9 cellular contexts compared by ENCODE assay signal in genomic region chr12:93244514-93245077, GRCh38.
DNase-seq lines count a peak whose midpoint lies in the region; ATAC-seq and TF ChIP-seq lines count a peak whose summit lies in the region.
"Had no signal": no experiment of that assay in that cellular context is flagged by ENCODE, and none has a peak within 500 bp of the region (broad histone marks: within the 10 kb centered on the region; RNA-seq: fewer than 3 reads in every experiment).

No MANE protein-coding gene starts in this region.

- no peak overlapping the region for H3K4me3 Mint-ChIP-seq in mesothelial cell of epicardium
- H3K4me3 Mint-ChIP-seq: HFFc6 had no signal

- no peak for TF ChIP-seq CTCF in RWPE2 (IDR thresholded peaks at IDR 0.05; ENCODE audit: poor library complexity, severe bottlenecking)
- TF ChIP-seq CTCF in mesothelial cell of epicardium (IDR thresholded peaks at IDR 0.05; ENCODE audit: unreplicated experiment) = no peak

- no peaks in the 10 kb centered on the region for H3K27me3 ChIP-seq in RWPE2 (ENCODE audit: insufficient read depth, poor library complexity, severe bottlenecking)

- DNase-seq in stimulated activated CD4-positive, alpha-beta T cell treated with anti-CD3 and anti-CD28 coated beads, Interleukin-12 subunit alpha, Interleukin-12 subunit beta, amount 100 ng/mL, for 4 hours = peak; percentile 7
- no peak for DNase-seq in stimulated activated CD4-positive, alpha-beta T cell treated with anti-CD3 and anti-CD28 coated beads, Interleukin-4, amount 100 ng/mL, for 4 hours
- DNase-seq in RWPE2 (ENCODE audit: low spot score) = no peak
- DNase-seq in mesothelial cell of epicardium (ENCODE audit: low spot score in 2 of 2, unreplicated experiment in 2 of 2) = no peak
- no peak for DNase-seq in MV-4-11 (lab: John Stamatoyannopoulos, UW)
- DNase-seq in globus pallidus (ENCODE audit: low spot score) = no peak
- no peak for DNase-seq in caudate nucleus (lab: John Stamatoyannopoulos, UW)

- peaks cover 2% of the 10 kb centered on the region for H3K36me3 Mint-ChIP-seq in mesothelial cell of epicardium

- peak overlapping the region; percentile 47 for H3K27ac ChIP-seq in RWPE2 (ENCODE audit: poor library complexity, severe bottlenecking)
- no peak overlapping the region for H3K27ac ChIP-seq in caudate nucleus (ENCODE audit: low read depth, low read length)

- no peaks in the 10 kb centered on the region for H3K9me3 ChIP-seq in RWPE2 (ENCODE audit: severe bottlenecking)

- H3K36me3 ChIP-seq in RWPE2 (ENCODE audit: low read depth) = no peaks in the 10 kb centered on the region

- H3K9me3 Mint-ChIP-seq in mesothelial cell of epicardium = peaks cover 12% of the 10 kb centered on the region

- no peak overlapping the region for H3K4me3 ChIP-seq in RWPE2 (ENCODE audit: severe bottlenecking)

- ATAC-seq in RWPE2 (ENCODE audit: low read depth) = no peak
- no peak for ATAC-seq in GM19324 (IDR thresholded peaks at IDR 0.05; ENCODE audit: low FRiP score, unreplicated experiment)

- peaks cover 23% of the 10 kb centered on the region for H3K4me1 Mint-ChIP-seq in mesothelial cell of epicardium

- peak overlapping the region; percentile 15 for H3K27ac Mint-ChIP-seq in mesothelial cell of epicardium
- H3K27ac Mint-ChIP-seq: HFFc6 had no signal

- H3K27me3 Mint-ChIP-seq in mesothelial cell of epicardium (ENCODE audit: low read depth) = no peaks in the 10 kb centered on the region

- peaks cover 15% of the 10 kb centered on the region for H3K4me1 ChIP-seq in RWPE2 (ENCODE audit: insufficient read depth, poor library complexity, severe bottlenecking)
